In genomic region chr19:40825460-40826095, GRCh38 we compare ENCODE assay signal across 13 cellular contexts. TPM values are rescaled to one million over a fixed set of nuclear protein-coding genes. Genes with fewer than 3 reads are reported as not detected.
"Had no signal": no experiment of that assay in that cellular context is flagged by ENCODE, and none has a peak within 500 bp of the region (broad histone marks: within the 10 kb centered on the region; RNA-seq: fewer than 3 reads in every experiment).

No MANE protein-coding gene starts in this region.

RNA-seq across cellular contexts. Expression of gene CYP2A6, which starts 24.7 kb away (rescaled TPM):
- total RNA-seq: activated CD8-positive, alpha-beta memory T cell treated with anti-CD3 and anti-CD28 coated beads for 36 hours; dermis microvascular lymphatic vessel endothelial cell; gastroesophageal sphincter; left cardiac atrium; mammary epithelial cell; natural killer cell treated with Interleukin-12 subunit alpha and Interleukin-12 subunit beta and Interleukin-15 and Interleukin-18, amount 100 ng/mL, for 72 hours; progenitor cell of endocrine pancreas; renal cortical epithelial cell; skeletal muscle tissue had no signal
- polyA plus RNA-seq: keratinocyte, mammary epithelial cell had no signal

RNA-seq across cellular contexts. Expression of gene MIA, which starts 50.3 kb away (rescaled TPM):
- total RNA-seq: activated CD8-positive, alpha-beta memory T cell treated with anti-CD3 and anti-CD28 coated beads for 36 hours; dermis microvascular lymphatic vessel endothelial cell; hepatocyte; renal cortical epithelial cell; subcutaneous adipose tissue had no signal

RNA-seq across cellular contexts. Expression of gene CYP2A7, which starts 56.5 kb away (rescaled TPM):
- total RNA-seq: activated CD8-positive, alpha-beta memory T cell treated with anti-CD3 and anti-CD28 coated beads for 36 hours; dermis microvascular lymphatic vessel endothelial cell; gastroesophageal sphincter; hepatocyte; left cardiac atrium; mammary epithelial cell; mesothelial cell of epicardium; natural killer cell treated with Interleukin-12 subunit alpha and Interleukin-12 subunit beta and Interleukin-15 and Interleukin-18, amount 100 ng/mL, for 72 hours; progenitor cell of endocrine pancreas; renal cortical epithelial cell; skeletal muscle tissue; subcutaneous adipose tissue had no signal
- polyA plus RNA-seq: hepatocyte, keratinocyte, mammary epithelial cell had no signal
